In genomic region chr18:28802546-28802945, GRCh38 we compare ENCODE assay signal across 29 cellular contexts.
A peak's percentile ranks its signal among the peaks of the same experiment; 100 is the strongest.
DNase-seq lines count a peak whose midpoint lies in the region; ATAC-seq, FAIRE-seq and TF ChIP-seq lines count a peak whose summit lies in the region.
"Had no signal": no experiment of that assay in that cellular context is flagged by ENCODE, and none has a peak within 500 bp of the region (broad histone marks: within the 10 kb centered on the region; RNA-seq: fewer than 3 reads in every experiment).

No MANE protein-coding gene starts in this region.

- H3K36me3 Mint-ChIP-seq in endodermal cell (ENCODE audit: low read depth), result no peaks in the 10 kb centered on the region
- H3K36me3 Mint-ChIP-seq: neural progenitor cell had no signal

- H3K36me3 ChIP-seq in SJCRH30 (no peaks in the 10 kb centered on the region), skeletal muscle satellite cell (ENCODE audit: insufficient read depth, low read length) (no peaks in the 10 kb centered on the region), endodermal cell (ENCODE audit: control insufficient read depth, insufficient read depth, low read length) (no peaks in the 10 kb centered on the region)
- H3K36me3 ChIP-seq: BE2C, esophagus squamous epithelium, heart right ventricle, neural progenitor cell, Peyer's patch, upper lobe of right lung had no signal

- intact Hi-C loops in sciatic nerve (cut with DNase I), result no loop called here

- no peak overlapping the region for H3K27ac Mint-ChIP-seq in endodermal cell
- H3K27ac Mint-ChIP-seq: activated CD8-positive, alpha-beta T cell treated with anti-CD3 and anti-CD28 coated beads for 36 hours; neural progenitor cell had no signal

- H3K9ac ChIP-seq in skeletal muscle satellite cell (ENCODE audit: low read depth, low read length) (peak overlapping the region; percentile 6), endodermal cell (ENCODE audit: extremely low read depth, low read length, poor library complexity, severe bottlenecking) (no peak overlapping the region)
- H3K9ac ChIP-seq: neural progenitor cell had no signal

- peak; percentile 6 for FAIRE-seq in H54 (lab: Jason Lieb, UNC)
- FAIRE-seq: GM12878 had no signal

- H3K27me3 ChIP-seq in SJCRH30 (no peaks in the 10 kb centered on the region), skeletal muscle satellite cell (ENCODE audit: control insufficient read depth, insufficient read depth, low read length) (no peaks in the 10 kb centered on the region), endodermal cell (ENCODE audit: control insufficient read depth, insufficient read depth, low read length, poor library complexity, severe bottlenecking) (no peaks in the 10 kb centered on the region)
- H3K27me3 ChIP-seq: BE2C, esophagus squamous epithelium, heart right ventricle, neural progenitor cell, Peyer's patch, upper lobe of right lung had no signal

- peak overlapping the region; percentile 22 for H3K4me2 ChIP-seq in skeletal muscle satellite cell (ENCODE audit: low read length)
- H3K4me2 ChIP-seq: GM23338, neural progenitor cell had no signal

- H3K4me3 Mint-ChIP-seq in endodermal cell, result no peak overlapping the region
- H3K4me3 Mint-ChIP-seq: activated CD8-positive, alpha-beta T cell treated with anti-CD3 and anti-CD28 coated beads for 36 hours; GM23338; neural progenitor cell had no signal

- H3K4me1 ChIP-seq in SJCRH30 (no peaks in the 10 kb centered on the region; the same call in 1 of the 2 replicates), skeletal muscle satellite cell (ENCODE audit: control insufficient read depth, insufficient read depth, low read length) (peaks cover 17% of the 10 kb centered on the region), endodermal cell (ENCODE audit: control insufficient read depth, insufficient read depth, low read length) (no peaks in the 10 kb centered on the region)
- H3K4me1 ChIP-seq: BE2C, esophagus squamous epithelium, Peyer's patch, upper lobe of right lung had no signal

- DNase-seq in H54 (ENCODE audit: insufficient read length, low spot score) (no peak), SJCRH30 (peak in 1 of 2 experiments; percentile 9), fibroblast of mammary gland (ENCODE audit: low read depth) (peak; percentile 47), sciatic nerve (ENCODE audit: low spot score) (no peak), endodermal cell (no peak), AML-193 (lab: John Stamatoyannopoulos, UW) (no peak)
- DNase-seq: activated CD8-positive, alpha-beta T cell treated with anti-CD3 and anti-CD28 coated beads for 36 hours; activated naive CD4-positive, alpha-beta T cell; amniotic stem cell; BE2C; central memory CD4-positive, alpha-beta T cell; esophagus squamous epithelium; heart right ventricle; KBM-7; left ventricle myocardium superior; NCI-H1048; NCI-H2029; NCI-H446 treated with DMSO at 0.1 percent for 48 hours; NK-92 treated with Interleukin-12 subunit alpha and Interleukin-12 subunit beta, amount 100 ng/mL, for 24 hours; Peyer's patch; stimulated activated CD4-positive, alpha-beta T cell treated with anti-CD3 and anti-CD28 coated beads, Interleukin-12 subunit alpha, Interleukin-12 subunit beta, amount 100 ng/mL, for 4 hours; stimulated activated CD8-positive, alpha-beta memory T cell treated with anti-CD3 and anti-CD28 coated beads, Interleukin-4, amount 100 ng/mL, for 48 hours; T1000; upper lobe of right lung had no signal

- H3K27me3 Mint-ChIP-seq in endodermal cell (ENCODE audit: insufficient read depth), result no peaks in the 10 kb centered on the region
- H3K27me3 Mint-ChIP-seq: activated CD8-positive, alpha-beta T cell treated with anti-CD3 and anti-CD28 coated beads for 36 hours had no signal

- TF ChIP-seq CTCF in fibroblast of mammary gland (conservative IDR thresholded peaks at IDR 0.05; ENCODE audit: control insufficient read depth, insufficient read depth, low read depth, low read length) (no peak), endodermal cell (conservative IDR thresholded peaks at IDR 0.05) (no peak)

- H3K4me1 Mint-ChIP-seq in endodermal cell, result no peaks in the 10 kb centered on the region

- no peaks in the 10 kb centered on the region for H3K9me3 ChIP-seq in SJCRH30 (replicated peaks)
- no peaks in the 10 kb centered on the region for H3K9me3 ChIP-seq in skeletal muscle satellite cell (replicated peaks; ENCODE audit: low read length)
- H3K9me3 ChIP-seq in endodermal cell (ENCODE audit: control insufficient read depth, low read length), result no peaks in the 10 kb centered on the region
- H3K9me3 ChIP-seq: BE2C, esophagus squamous epithelium, Peyer's patch, upper lobe of right lung had no signal

- no peak for TF ChIP-seq POLR2A in H54 (IDR thresholded peaks at IDR 0.05; ENCODE audit: low read depth, low read length)

- 80 to 86% methylated on average over 2 to 4 of the region's 4 CpGs for WGBS in endodermal cell (ENCODE audit: insufficient coverage in 1 of 2, insufficient read length in 1 of 2), 2 experiments

- H3K9me3 Mint-ChIP-seq in endodermal cell, result no peaks in the 10 kb centered on the region
- H3K9me3 Mint-ChIP-seq: GM23338, neural progenitor cell had no signal

- no peak for ATAC-seq in sciatic nerve
- ATAC-seq: activated CD4-positive, CD25-positive, alpha-beta regulatory T cell treated with anti-CD3 and anti-CD28 coated beads, Interleukin-2, amount 50 U/mL, for 24 hours; activated CD8-positive, alpha-beta T cell treated with anti-CD3 and anti-CD28 coated beads for 36 hours; GM12878; GM23338; left ventricle myocardium superior; upper lobe of right lung had no signal

- H3K4me3 ChIP-seq in SJCRH30, result no peak overlapping the region
- no peak overlapping the region for H3K4me3 ChIP-seq in fibroblast of mammary gland (ENCODE audit: control insufficient read depth, low read depth, low read length)
- no peak overlapping the region for H3K4me3 ChIP-seq in skeletal muscle satellite cell (ENCODE audit: low read length)
- H3K4me3 ChIP-seq in endodermal cell (ENCODE audit: low read length), result no peak overlapping the region
- H3K4me3 ChIP-seq: esophagus squamous epithelium, GM12878, GM23338, heart right ventricle, neural progenitor cell, Peyer's patch, upper lobe of right lung had no signal

- H3K27ac ChIP-seq in SJCRH30 (peak overlapping the region; percentile 27), endodermal cell (ENCODE audit: low read depth, low read length) (no peak overlapping the region)
- H3K27ac ChIP-seq: esophagus squamous epithelium, heart right ventricle, neural progenitor cell, Peyer's patch, upper lobe of right lung had no signal
